19 cellular contexts compared by ENCODE assay signal in the genomic region with DNA sequence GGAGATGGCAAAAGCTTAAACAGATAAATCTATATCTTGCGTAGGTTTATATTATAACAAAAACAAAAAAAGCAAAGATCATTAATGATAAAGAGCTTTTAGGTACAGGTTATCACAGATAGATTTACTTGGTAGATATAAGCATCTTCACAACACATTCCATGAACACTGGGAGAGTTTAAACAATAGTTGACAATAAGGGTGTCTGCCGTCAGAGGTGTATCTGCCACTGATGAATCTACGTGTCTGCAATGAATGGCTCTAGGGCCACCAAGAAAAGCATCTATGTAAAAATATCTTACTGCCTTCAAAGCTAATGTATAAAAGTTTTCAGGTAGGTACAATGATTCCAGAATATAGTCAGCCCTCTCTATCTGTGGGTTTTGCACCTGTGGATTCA. TPM values are rescaled to one million over a fixed set of nuclear protein-coding genes. Genes with fewer than 3 reads are reported as not detected.
DNase-seq lines count a peak whose midpoint lies in the region; ATAC-seq and TF ChIP-seq lines count a peak whose summit lies in the region.
"Had no signal": no experiment of that assay in that cellular context is flagged by ENCODE, and none has a peak within 500 bp of the region (broad histone marks: within the 10 kb centered on the region; RNA-seq: fewer than 3 reads in every experiment).

No MANE protein-coding gene starts in this region.

- H3K9me2 ChIP-seq in GM23338 (ENCODE audit: insufficient read depth): no peaks in the 10 kb centered on the region

- H2AFZ ChIP-seq in GM23338 (no peak overlapping the region), mesenchymal stem cell (ENCODE audit: low read depth, low read length) (no peak overlapping the region)

- H3K4me3 ChIP-seq in GM23338 (no peak overlapping the region), RWPE2 (ENCODE audit: severe bottlenecking) (no peak overlapping the region), dorsolateral prefrontal cortex (no peak overlapping the region), mesenchymal stem cell (ENCODE audit: insufficient read depth in 1 of 2, low read depth in 1 of 2, low read length in 2 of 2) (no peak overlapping the region)

- H3K23ac ChIP-seq in mesenchymal stem cell (ENCODE audit: low read length in 2 of 2): no peak overlapping the region

- no peak overlapping the region for H2BK120ac ChIP-seq in mesenchymal stem cell (ENCODE audit: low read depth, low read length)

- H3K9me3 ChIP-seq in RWPE2 (ENCODE audit: severe bottlenecking) (no peaks in the 10 kb centered on the region), mesenchymal stem cell (ENCODE audit: control insufficient read depth, low read length) (no peaks in the 10 kb centered on the region)

- H3K27me3 ChIP-seq in GM23338 (ENCODE audit: insufficient read depth) (no peaks in the 10 kb centered on the region), RWPE2 (ENCODE audit: insufficient read depth, poor library complexity, severe bottlenecking) (no peaks in the 10 kb centered on the region), dorsolateral prefrontal cortex (no peaks in the 10 kb centered on the region), mesenchymal stem cell (ENCODE audit: control insufficient read depth in 1 of 2, insufficient read depth in 1 of 2, low read length in 2 of 2) (no peaks in the 10 kb centered on the region)

- DNase-seq in GM23338 (ENCODE audit: low spot score) (no peak), RWPE2 (ENCODE audit: low spot score) (no peak), dorsolateral prefrontal cortex (no peak), mesenchymal stem cell (no peak), NCI-H2107 (lab: John Stamatoyannopoulos, UW) (no peak)
- DNase-seq: GDM1, KBM-7, MV-4-11, NCI-H1417 treated with DMSO at 0.1 percent for 48 hours, NCI-H187 treated with DMSO at 0.1 percent for 48 hours, NCI-H2171, NCI-H526, PC-3, RPMI8226 had no signal

- H3K4me3 Mint-ChIP-seq in GM23338: no peak overlapping the region
- H3K4me3 Mint-ChIP-seq: B cell had no signal

- H3K79me1 ChIP-seq in mesenchymal stem cell (replicated peaks; ENCODE audit: low read length, poor library complexity, severe bottlenecking): no peaks in the 10 kb centered on the region

- H3K36me3 Mint-ChIP-seq in GM23338 (ENCODE audit: low read depth): peaks cover 16% of the 10 kb centered on the region

- H3K36me3 ChIP-seq in GM23338 (ENCODE audit: insufficient read depth): no peaks in the 10 kb centered on the region
- no peaks in the 10 kb centered on the region for H3K36me3 ChIP-seq in RWPE2 (ENCODE audit: low read depth)
- H3K36me3 ChIP-seq in mesenchymal stem cell (ENCODE audit: control insufficient read depth in 1 of 2, insufficient read depth in 2 of 2, low read depth in 1 of 2, low read length in 2 of 2): peaks cover 0 to 4% of the 10 kb centered on the region in 2 experiments

- 100% methylated on average over 2 of the region's 3 CpGs for WGBS in mesenchymal stem cell

- no peak overlapping the region for H4K8ac ChIP-seq in mesenchymal stem cell (ENCODE audit: low read length)

- H2BK15ac ChIP-seq in mesenchymal stem cell (ENCODE audit: low read depth, poor library complexity, severe bottlenecking): no peak overlapping the region

- no peak overlapping the region for H2BK12ac ChIP-seq in mesenchymal stem cell (ENCODE audit: low read length in 2 of 2)

- H3K27me3 Mint-ChIP-seq in GM23338 (ENCODE audit: insufficient read depth, low read depth, poor library complexity): peaks cover 2% of the 10 kb centered on the region
- H3K27me3 Mint-ChIP-seq: B cell had no signal

- H3K4me1 Mint-ChIP-seq in GM23338: peaks cover 48% of the 10 kb centered on the region

- peaks cover 4% of the 10 kb centered on the region for H3K9me3 Mint-ChIP-seq in GM23338

- no peaks in the 10 kb centered on the region for H3K79me2 ChIP-seq in GM23338 (replicated peaks; ENCODE audit: insufficient read depth)

- H3F3A ChIP-seq in GM23338 (replicated peaks; ENCODE audit: low read depth): no peaks in the 10 kb centered on the region

- no peak overlapping the region for H3K4ac ChIP-seq in mesenchymal stem cell (ENCODE audit: low read depth in 1 of 2, low read length in 2 of 2)

- intact Hi-C loops in dorsolateral prefrontal cortex (cut with DNase I): no loop called here

- H4K20me1 ChIP-seq in GM23338 (replicated peaks; ENCODE audit: insufficient read depth): no peaks in the 10 kb centered on the region

- H3K27ac Mint-ChIP-seq in GM23338: peak overlapping the region; percentile 97
- H3K27ac Mint-ChIP-seq: B cell had no signal

- no peak overlapping the region for H3K18ac ChIP-seq in mesenchymal stem cell (ENCODE audit: low read depth in 1 of 2, low read length in 2 of 2)

- TF ChIP-seq CTCF in GM23338 (conservative IDR thresholded peaks at IDR 0.05; ENCODE audit: low read depth in 2 of 2) (no peak), RWPE2 (IDR thresholded peaks at IDR 0.05; ENCODE audit: poor library complexity, severe bottlenecking) (no peak), dorsolateral prefrontal cortex (IDR thresholded peaks at IDR 0.05 in 54 of 56, conservative IDR thresholded peaks at IDR 0.05 in 2 of 56; ENCODE audit: low read depth in 1 of 56, partially characterized antibody in 56 of 56) (no peak)

- H3K4me2 ChIP-seq in GM23338: no peak overlapping the region
- no peak overlapping the region for H3K4me2 ChIP-seq in mesenchymal stem cell (ENCODE audit: low read length, poor library complexity, severe bottlenecking)

- no peak overlapping the region for H3K14ac ChIP-seq in mesenchymal stem cell (ENCODE audit: low read length in 2 of 2)

- H2BK5ac ChIP-seq in mesenchymal stem cell (ENCODE audit: low read depth, low read length, poor library complexity, severe bottlenecking): no peak overlapping the region

- H3K4me1 ChIP-seq in GM23338 (ENCODE audit: insufficient read depth) (peaks cover 41% of the 10 kb centered on the region), RWPE2 (ENCODE audit: insufficient read depth, poor library complexity, severe bottlenecking) (peaks cover 18% of the 10 kb centered on the region), mesenchymal stem cell (ENCODE audit: control insufficient read depth, insufficient read depth, low read depth, low read length) (peaks cover 4% of the 10 kb centered on the region)

- H2AK5ac ChIP-seq in mesenchymal stem cell (ENCODE audit: low read length, severe bottlenecking): no peak overlapping the region

- no peak overlapping the region for H3K9ac ChIP-seq in mesenchymal stem cell (ENCODE audit: low read length)

- H3K27ac ChIP-seq in GM23338 (ENCODE audit: low read depth) (peak overlapping the region; percentile 81), RWPE2 (ENCODE audit: poor library complexity, severe bottlenecking) (peak overlapping the region; percentile 78), dorsolateral prefrontal cortex (peak overlapping the region; percentile 49 to 99 (median 89)), mesenchymal stem cell (ENCODE audit: low read length, poor library complexity, severe bottlenecking) (peak overlapping the region; percentile 44)

- no peak for ATAC-seq in GM23338
- ATAC-seq in RWPE2 (ENCODE audit: low read depth): no peak
- no peak for ATAC-seq in GM18907 (IDR thresholded peaks at IDR 0.05; ENCODE audit: unreplicated experiment)
- ATAC-seq in GM18519 (IDR thresholded peaks at IDR 0.05; ENCODE audit: low FRiP score, unreplicated experiment): no peak
- ATAC-seq in GM19455 (IDR thresholded peaks at IDR 0.05; ENCODE audit: unreplicated experiment): no peak
- ATAC-seq: PC-3 had no signal

- H4K91ac ChIP-seq in mesenchymal stem cell (ENCODE audit: low read length): no peak overlapping the region

TF ChIP-seq in GM23338, 12 proteins besides CTCF, POLR2A, EP300 and RAD21 (continues in another document):
- TF ChIP-seq ZNF331 (CRISPR knock-in tag; IDR thresholded peaks at IDR 0.05; ENCODE audit: low read depth): no peak
- TF ChIP-seq EZH2 (IDR thresholded peaks at IDR 0.05; ENCODE audit: low read depth, unreplicated experiment): no peak
- no peak for TF ChIP-seq EZH2phosphoT487 (IDR thresholded peaks at IDR 0.05; ENCODE audit: unreplicated experiment)
- TF ChIP-seq ZNF114 (CRISPR knock-in tag; IDR thresholded peaks at IDR 0.05): no peak
- no peak for TF ChIP-seq STAT1 (IDR thresholded peaks at IDR 0.05; ENCODE audit: unreplicated experiment)
- TF ChIP-seq, protein P1, sequence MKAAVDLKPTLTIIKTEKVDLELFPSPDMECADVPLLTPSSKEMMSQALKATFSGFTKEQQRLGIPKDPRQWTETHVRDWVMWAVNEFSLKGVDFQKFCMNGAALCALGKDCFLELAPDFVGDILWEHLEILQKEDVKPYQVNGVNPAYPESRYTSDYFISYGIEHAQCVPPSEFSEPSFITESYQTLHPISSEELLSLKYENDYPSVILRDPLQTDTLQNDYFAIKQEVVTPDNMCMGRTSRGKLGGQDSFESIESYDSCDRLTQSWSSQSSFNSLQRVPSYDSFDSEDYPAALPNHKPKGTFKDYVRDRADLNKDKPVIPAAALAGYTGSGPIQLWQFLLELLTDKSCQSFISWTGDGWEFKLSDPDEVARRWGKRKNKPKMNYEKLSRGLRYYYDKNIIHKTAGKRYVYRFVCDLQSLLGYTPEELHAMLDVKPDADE (IDR thresholded peaks at IDR 0.05): no peak

RNA-seq across cellular contexts. Expression of a gene that starts 43.7 kb away (rescaled TPM):
- total RNA-seq in GM23338 (2014; rRNA removed; shearing (Covaris generic)): 2.8 and 5.3 TPM in 2 replicates
- polyA plus RNA-seq in GM23338 (2016; fragmentation: Nextera tagmentation; extraction: Ambion mirVana): 5.2 and 5.6 TPM in 2 replicates
- total RNA-seq in dorsolateral prefrontal cortex: 10 to 100 TPM in 118 of 120 experiments, 1 to 10 TPM in 2; 8.3 to 27.8 (median 17.8) TPM
- polyA plus RNA-seq in mesenchymal stem cell (2013, experiment 1 of 2): 0.15 TPM
- 0.12 TPM for polyA plus RNA-seq in mesenchymal stem cell (2013, experiment 2 of 2)
- total RNA-seq: A172 had no signal
